ENCODE assay signal across 18 cellular contexts in the genomic region with DNA sequence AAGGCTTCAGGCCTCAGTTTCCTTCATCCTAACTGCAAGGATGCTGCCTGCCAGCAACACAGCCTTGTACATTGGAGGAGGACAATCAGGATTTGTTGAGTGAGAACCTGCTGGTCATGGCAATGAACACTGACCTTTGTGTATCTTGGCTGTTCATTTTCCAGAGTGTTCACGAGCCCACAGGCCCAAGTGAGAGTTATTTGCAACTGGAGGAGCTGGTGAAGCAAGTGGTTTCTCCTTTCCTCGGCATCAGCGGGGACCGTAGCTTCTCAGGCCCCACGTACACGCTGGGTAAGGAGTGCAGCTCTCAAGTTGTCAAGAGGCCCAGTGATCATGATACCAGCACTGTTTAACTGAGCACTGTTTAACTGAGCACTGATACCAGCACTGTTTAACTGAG.
"Had no signal": no experiment of that assay in that cellular context is flagged by ENCODE, and none has a peak within 500 bp of the region (broad histone marks: within the 10 kb centered on the region; RNA-seq: fewer than 3 reads in every experiment).

No MANE protein-coding gene starts in this region.

- DNase-seq: activated CD4-positive, alpha-beta T cell treated with anti-CD3 and anti-CD28 coated beads for 1 hour; activated CD8-positive, alpha-beta T cell treated with anti-CD3 and anti-CD28 coated beads for 36 hours; activated naive CD4-positive, alpha-beta T cell treated with anti-CD3 and anti-CD28 coated beads, Interleukin-2, amount 50 U/mL, for 16 hours; amygdala; esophagus squamous epithelium; foreskin fibroblast; glutamatergic neuron; left colon; mucosa of descending colon; occipital lobe; stimulated activated CD4-positive, alpha-beta T cell treated with anti-CD3 and anti-CD28 coated beads, Interleukin-2, amount 100 ng/mL, for 48 hours; stimulated activated CD8-positive, alpha-beta memory T cell treated with anti-CD3 and anti-CD28 coated beads, Interleukin-4, amount 100 ng/mL, for 48 hours; T1000; testis had no signal

- H3K27me3 ChIP-seq: esophagus squamous epithelium, testis had no signal

- ATAC-seq: activated CD8-positive, alpha-beta T cell treated with anti-CD3 and anti-CD28 coated beads for 36 hours; left colon; mucosa of descending colon had no signal

- FAIRE-seq: endometrium had no signal

- H3K27ac ChIP-seq: testis had no signal

- H3K27ac Mint-ChIP-seq: activated CD8-positive, alpha-beta T cell treated with anti-CD3 and anti-CD28 coated beads for 36 hours had no signal

- H3K36me3 ChIP-seq: esophagus squamous epithelium had no signal

- H3K9me3 Mint-ChIP-seq: activated CD8-positive, alpha-beta T cell treated with anti-CD3 and anti-CD28 coated beads for 36 hours; activated T-helper 2 cell treated with anti-CD3 and anti-CD28 coated beads, Interferon-gamma antibody, Interleukin-2, Interleukin-4, amounts not matched to agents 10 μg/mL and 5 μg/mL and 100 μg/mL, durations not matched to agents 14 hours and 24 hours and 36 hours; nephron; stimulated activated naive CD8-positive, alpha-beta T cell treated with anti-CD3 and anti-CD28 coated beads, Interleukin-15, Interleukin-2, amounts not matched to agents 100 ng/mL and 50 ng/mL, for 24 hours had no signal

- H3K4me3 ChIP-seq: mucosa of descending colon, testis had no signal

- H3K27me3 Mint-ChIP-seq: activated CD8-positive, alpha-beta T cell treated with anti-CD3 and anti-CD28 coated beads for 36 hours; stimulated activated naive CD8-positive, alpha-beta T cell treated with anti-CD3 and anti-CD28 coated beads, Interleukin-15, Interleukin-2, amounts not matched to agents 100 ng/mL and 50 ng/mL, for 24 hours had no signal

- H3K9me3 ChIP-seq: esophagus squamous epithelium, mucosa of descending colon, testis had no signal

- H3K4me3 Mint-ChIP-seq: activated CD8-positive, alpha-beta T cell treated with anti-CD3 and anti-CD28 coated beads for 36 hours; nephron; stimulated activated naive CD8-positive, alpha-beta T cell treated with anti-CD3 and anti-CD28 coated beads, Interleukin-15, Interleukin-2, amounts not matched to agents 100 ng/mL and 50 ng/mL, for 24 hours had no signal
